ENCODE assay signal across 9 cellular contexts in the genomic region with DNA sequence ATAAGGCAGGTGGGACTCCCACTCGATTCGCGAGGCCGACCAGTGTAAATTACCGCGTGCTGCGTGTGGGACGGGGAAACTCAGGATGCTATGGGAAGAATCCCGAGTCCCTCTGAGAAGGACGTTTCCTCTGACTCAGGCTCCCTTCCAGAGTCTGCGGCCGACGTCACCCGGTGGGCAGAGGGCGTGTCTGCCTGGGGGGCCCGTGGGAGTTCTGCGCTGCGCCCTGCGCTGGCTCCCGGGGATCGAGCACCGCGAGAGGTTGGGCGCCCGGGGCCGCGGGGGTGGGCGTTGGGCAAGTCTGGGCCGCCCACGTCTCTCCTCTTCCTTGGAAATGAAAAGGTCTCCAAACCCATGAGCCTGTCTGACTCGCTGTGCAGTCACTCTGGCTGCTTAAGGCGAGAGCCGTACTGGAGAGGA. TPM values are rescaled to one million over a fixed set of nuclear protein-coding genes. Genes with fewer than 3 reads are reported as not detected.
DNase-seq lines count a peak whose midpoint lies in the region; ATAC-seq and TF ChIP-seq lines count a peak whose summit lies in the region.
"Had no signal": no experiment of that assay in that cellular context is flagged by ENCODE, and none has a peak within 500 bp of the region (broad histone marks: within the 10 kb centered on the region; RNA-seq: fewer than 3 reads in every experiment).

No MANE protein-coding gene starts in this region.

- H3K36me3 ChIP-seq in OCI-LY7 (ENCODE audit: insufficient read depth, low read length) (no peaks in the 10 kb centered on the region), gastrocnemius medialis (no peaks in the 10 kb centered on the region)

- TF ChIP-seq CTCF in OCI-LY7 (conservative IDR thresholded peaks at IDR 0.05; ENCODE audit: low read length), result no peak
- no peak for TF ChIP-seq CTCF in gastrocnemius medialis (IDR thresholded peaks at IDR 0.05 in 4 of 5, conservative IDR thresholded peaks at IDR 0.05 in 1 of 5)

- H3K4me3 ChIP-seq in OCI-LY7 (ENCODE audit: low read depth, low read length, poor library complexity, severe bottlenecking) (peak overlapping the region; percentile 73), right cardiac atrium (ENCODE audit: low read length) (peak overlapping the region; percentile 60), gastrocnemius medialis (peak overlapping the region; percentile 72 to 81 (median 76))

- no peaks in the 10 kb centered on the region for H3K9me3 Mint-ChIP-seq in activated naive CD8-positive, alpha-beta T cell (ENCODE audit: low read depth)

- DNase-seq in activated CD4-positive, alpha-beta T cell treated with anti-CD3 and anti-CD28 coated beads for 24 hours (ENCODE audit: low read depth in 2 of 2), result peak; percentile 27 to 45
- no peak for DNase-seq in activated CD4-positive, alpha-beta T cell treated with anti-CD3 and anti-CD28 coated beads for 1 hour
- DNase-seq in OCI-LY7 (ENCODE audit: low spot score), result no peak
- peak; percentile 56 to 76 (median 61) for DNase-seq in right cardiac atrium
- DNase-seq in gastrocnemius medialis, result peak in 1 of 2 donors; percentile 4
- no peak for DNase-seq in NCI-H2227 treated with DMSO at 0.1 percent for 48 hours (lab: John Stamatoyannopoulos, UW)

- H2AFZ ChIP-seq in OCI-LY7 (ENCODE audit: low read length), result peak overlapping the region; percentile 89

- ATAC-seq in right cardiac atrium, result peak; percentile 64 to 85
- peak; percentile 25 to 27 for ATAC-seq in gastrocnemius medialis
- no peak for ATAC-seq in GM21529 (IDR thresholded peaks at IDR 0.05; ENCODE audit: unreplicated experiment)

- H3K27ac Mint-ChIP-seq in activated naive CD8-positive, alpha-beta T cell, result no peak overlapping the region

- H3K27me3 ChIP-seq in right cardiac atrium (ENCODE audit: control insufficient read depth, insufficient read depth) (no peaks in the 10 kb centered on the region), gastrocnemius medialis (no peaks in the 10 kb centered on the region)

- no TSS peak for BruUV-seq in OCI-LY7 (replicated peaks; lab: Mats Ljungman, UMichigan)

- peak overlapping the region; percentile 90 for H3K4me3 Mint-ChIP-seq in activated naive CD8-positive, alpha-beta T cell

- H3K4me1 ChIP-seq in OCI-LY7 (ENCODE audit: insufficient read depth, low read length, poor library complexity, severe bottlenecking) (peaks cover 9% of the 10 kb centered on the region), right cardiac atrium (ENCODE audit: control insufficient read depth, insufficient read depth, low read length) (no peaks in the 10 kb centered on the region), gastrocnemius medialis (peaks cover 0 to 5% of the 10 kb centered on the region in 2 donors)

- H3K27me3 Mint-ChIP-seq in activated naive CD8-positive, alpha-beta T cell, result peaks cover 2% of the 10 kb centered on the region

- WGBS in right cardiac atrium, result 1% methylated on average over 33 of the region's 33 CpGs

- no peaks in the 10 kb centered on the region for H4K20me1 ChIP-seq in OCI-LY7 (ENCODE audit: insufficient read depth, low read length)

- no peaks in the 10 kb centered on the region for H3K9me2 ChIP-seq in OCI-LY7 (ENCODE audit: insufficient read depth, low read length)

- no peaks in the 10 kb centered on the region for H3K36me3 Mint-ChIP-seq in activated naive CD8-positive, alpha-beta T cell

- no peak overlapping the region for H3K27ac ChIP-seq in OCI-LY7 (ENCODE audit: low read depth, low read length, poor library complexity, severe bottlenecking)
- H3K27ac ChIP-seq in right cardiac atrium (ENCODE audit: low read length), result no peak overlapping the region
- peak overlapping the region; percentile 62 to 78 (median 74) for H3K27ac ChIP-seq in gastrocnemius medialis

- H3K4me1 Mint-ChIP-seq in activated naive CD8-positive, alpha-beta T cell (ENCODE audit: low read depth), result peaks cover 25% of the 10 kb centered on the region

- H3K4me2 ChIP-seq in OCI-LY7 (ENCODE audit: low read length), result peak overlapping the region; percentile 84

- intact Hi-C loops in OCI-LY7 (cut with micrococcal nuclease; ENCODE audit: unreplicated experiment) (loop anchor here (2.0 to 5.0 kb wide), 3 partner anchors 30 to 255 kb away; no protein-coding TSS in a partner anchor), right cardiac atrium (cut with DNase I) (no loop called here), gastrocnemius medialis (cut with DNase I; ENCODE audit: low total_unique reads) (loop anchor here (2.0 to 5.0 kb wide), 3 partner anchors 16 to 70 kb away; no protein-coding TSS in a partner anchor)

- in situ Hi-C loops in gastrocnemius medialis (cut with MboI; ENCODE audit: low sequenced_read_pairs in 4 of 4), result no loop called here

- no peak for TF ChIP-seq POLR2A in gastrocnemius medialis (IDR thresholded peaks at IDR 0.05)

- no peaks in the 10 kb centered on the region for H3K9me3 ChIP-seq in OCI-LY7 (ENCODE audit: low read length)
- no peaks in the 10 kb centered on the region for H3K9me3 ChIP-seq in right cardiac atrium (ENCODE audit: control insufficient read depth, low read length)
- no peaks in the 10 kb centered on the region for H3K9me3 ChIP-seq in gastrocnemius medialis

- no peaks in the 10 kb centered on the region for H3K79me2 ChIP-seq in OCI-LY7 (ENCODE audit: insufficient read depth, low read depth, low read length)

- CTCF ChIA-PET in OCI-LY7 (lab: Charles Lee; ENCODE audit: unreplicated experiment), result no interaction called here

- POLR2A ChIA-PET in OCI-LY7 (lab: Charles Lee), result interaction anchor here (1.5 to 2.4 kb wide), 3 partner anchors 8 to 17 kb away, joined by 6 to 15 read pairs (median 8); no protein-coding TSS in a partner anchor

RNA-seq across cellular contexts. Expression of a gene that starts 0.5 kb away (rescaled TPM):
- total RNA-seq in OCI-LY7 (2014; rRNA removed; shearing (Covaris generic)), result 0.28 and 1.1 TPM in 2 replicates
- total RNA-seq in OCI-LY7 (2022) (1.7 and 1.9 TPM in 2 replicates), right cardiac atrium (under 1 TPM; 0.23 to 0.92 (median 0.48) TPM), gastrocnemius medialis (under 1 TPM in 3 of 4 donors, not detected in 1; 0.07 to 0.51 (median 0.15) TPM)
- polyA plus RNA-seq in right cardiac atrium, result 0.20 TPM

RNA-seq across cellular contexts. Expression of a gene that starts 0.6 kb away (rescaled TPM):
- not detected in 2 replicates for total RNA-seq in OCI-LY7 (2014; rRNA removed; shearing (Covaris generic))
- total RNA-seq in OCI-LY7 (2022), result not detected in 2 replicates
- under 1 TPM in 1 of 4 donors, not detected in 3; 0.42 TPM for total RNA-seq in right cardiac atrium
- polyA plus RNA-seq in right cardiac atrium, result 0.48 TPM
- total RNA-seq in gastrocnemius medialis, result under 1 TPM in 3 of 4 donors, not detected in 1; 0.15 to 0.53 (median 0.32) TPM
- total RNA-seq: lung microvascular endothelial cell had no signal

Comparison
In these comparisons a context has a peak if more than half of its experiments do, and no peak if none do; other contexts are left out.
1. DNase-seq: peak in activated CD4-positive, alpha-beta T cell treated with anti-CD3 and anti-CD28 coated beads for 24 hours (2 of 2) and right cardiac atrium (3 of 3); none in activated CD4-positive, alpha-beta T cell treated with anti-CD3 and anti-CD28 coated beads for 1 hour (single experiment), OCI-LY7 (single experiment) and NCI-H2227 treated with DMSO at 0.1 percent for 48 hours (single experiment).
2. H3K27ac ChIP-seq: peak in gastrocnemius medialis (4 of 4); none in OCI-LY7 (single experiment) and right cardiac atrium (single experiment).
3. intact Hi-C loops: an anchor here in OCI-LY7 (2.0 to 5.0 kb wide) and gastrocnemius medialis (2.0 to 5.0 kb wide); none called in right cardiac atrium.
4. Peak in every context shown above with its lines, with median percentiles within 50 percentile points of each other: H3K4me3 ChIP-seq.